ENCODE assay signal across 16 cellular contexts in genomic region chr14:95331708-95332408, GRCh38. TPM values are rescaled to one million over a fixed set of nuclear protein-coding genes. Genes with fewer than 3 reads are reported as not detected.
DNase-seq lines count a peak whose midpoint lies in the region; ATAC-seq and TF ChIP-seq lines count a peak whose summit lies in the region.
"Had no signal": no experiment of that assay in that cellular context is flagged by ENCODE, and none has a peak within 500 bp of the region (broad histone marks: within the 10 kb centered on the region; RNA-seq: fewer than 3 reads in every experiment).

No MANE protein-coding gene starts in this region.

- H3K27me3 ChIP-seq in heart right ventricle (peaks cover 0 to 24% (median 5%) of the 10 kb centered on the region in 7 donors), transverse colon (no peaks in the 10 kb centered on the region)

- H3K4me1 ChIP-seq in heart right ventricle (no peaks in the 10 kb centered on the region), transverse colon (peaks cover 3 to 16% (median 11%) of the 10 kb centered on the region in 4 donors)

- 81 to 83% methylated on average over 10 of the region's 10 CpGs for WGBS in heart right ventricle, 2 donors
- 77% methylated on average over 10 of the region's 10 CpGs; no CpG with 5 or more reads in 1 of the 2 donors for WGBS in transverse colon (ENCODE audit: low coverage in 1 of 2), 2 donors

- in situ Hi-C loops in transverse colon (cut with MboI; ENCODE audit: low pct_ligation_motif_present in 1 of 4, low pct_unique_long_range_greater_than_20kb in 1 of 4, low sequenced_read_pairs in 3 of 4): no loop called here

- no peak for TF ChIP-seq POLR2A in transverse colon (IDR thresholded peaks at IDR 0.05)

- DNase-seq in cardiac septum (ENCODE audit: low spot score) (peak; percentile 67), heart right ventricle (no peak), left colon (peak in 1 of 2 donors; percentile 9), mesenteric fat pad (ENCODE audit: low spot score) (peak; percentile 53), transverse colon (no peak), amygdala (lab: John Stamatoyannopoulos, UW) (no peak)
- DNase-seq: ACHN; CD4-positive, CD25-positive, alpha-beta regulatory T cell; DMS53; GF-D8; HCEC 1CT had no signal

- H3K36me3 ChIP-seq in heart right ventricle (no peaks in the 10 kb centered on the region), transverse colon (no peaks in the 10 kb centered on the region)
- H3K36me3 ChIP-seq: BLaER1 treated with 17β-estradiol and CSF1 and Interleukin-3, amounts not matched to agents 10 nM and 100 nM had no signal

- ATAC-seq in heart right ventricle (no peak), left colon (peak; percentile 51), GM21786 (IDR thresholded peaks at IDR 0.05; ENCODE audit: unreplicated experiment) (no peak), HG02852 (IDR thresholded peaks at IDR 0.05; ENCODE audit: unreplicated experiment) (no peak)
- ATAC-seq: GM23338 had no signal

- no peak for TF ChIP-seq EP300 in transverse colon (IDR thresholded peaks at IDR 0.05; ENCODE audit: low read depth)

- H3K9me3 ChIP-seq in heart right ventricle (peaks cover 0 to 11% (median 0%) of the 10 kb centered on the region in 11 donors), transverse colon (no peaks in the 10 kb centered on the region)

- intact Hi-C loops in cardiac septum (cut with DNase I) (no loop called here), heart right ventricle (cut with DNase I) (no loop called here), left colon (cut with DNase I, micrococcal nuclease) (no loop called here), transverse colon (cut with DNase I; ENCODE audit: low total_unique reads) (no loop called here)

- no peak for TF ChIP-seq CTCF in heart right ventricle (IDR thresholded peaks at IDR 0.05)
- TF ChIP-seq CTCF in transverse colon (IDR thresholded peaks at IDR 0.05): no peak

- H3K4me3 ChIP-seq in heart right ventricle (no peak overlapping the region), transverse colon (no peak overlapping the region)
- H3K4me3 ChIP-seq: BLaER1 treated with 17β-estradiol and CSF1 and Interleukin-3, amounts not matched to agents 10 nM and 100 nM; GM23338 had no signal

- H3K27ac ChIP-seq in heart right ventricle (no peak overlapping the region), transverse colon (peak overlapping the region; percentile 58 to 79 (median 72))
- H3K27ac ChIP-seq: HL-60 had no signal

RNA-seq across cellular contexts. Expression of gene CLMN, which starts 12.2 kb away (rescaled TPM):
- total RNA-seq in cardiac septum (6.0 TPM), heart right ventricle (10 to 100 TPM in 2 of 10 donors, 1 to 10 TPM in 8; 3.7 to 14.5 (median 5.9) TPM), left colon (100 to 1,000 TPM; 125 to 135 TPM), mesenteric fat pad (47.4 TPM), transverse colon (100 to 1,000 TPM in 1 of 4 donors, 10 to 100 TPM in 3; 71.1 to 118 (median 90.1) TPM)
- 1 to 10 TPM; 2.6 to 6.1 TPM for polyA plus RNA-seq in heart right ventricle

Comparison
In these comparisons a context has a peak if more than half of its experiments do, and no peak if none do; other contexts are left out.
1. DNase-seq: peak in cardiac septum (single experiment) and mesenteric fat pad (single experiment); none in heart right ventricle (0 of 2), transverse colon (single experiment) and amygdala (0 of 56).
2. H3K27ac ChIP-seq: peak in transverse colon (4 of 4); none in heart right ventricle (0 of 10).